ENCODE assay signal across 1 cellular context in genomic region chr6:131652472-131652871, GRCh38.
TF ChIP-seq lines count a peak whose summit lies in the region.

No MANE protein-coding gene starts in this region.

TF ChIP-seq in H1, 55 proteins besides CTCF, POLR2A, EP300 and RAD21:
- no peak for TF ChIP-seq SP1 (IDR thresholded peaks at IDR 0.05; ENCODE audit: low read depth, low read length)
- no peak for TF ChIP-seq SIRT6 (IDR thresholded peaks at IDR 0.05; ENCODE audit: low read length)
- no peak for TF ChIP-seq TCF12 (IDR thresholded peaks at IDR 0.05; ENCODE audit: low read depth, low read length)
- no peak for TF ChIP-seq GTF2F1 (IDR thresholded peaks at IDR 0.05; ENCODE audit: borderline replicate concordance, low read depth, low read length)
- TF ChIP-seq CTBP2 (IDR thresholded peaks at IDR 0.05; ENCODE audit: borderline replicate concordance, insufficient read depth, insufficient read length, low read length) = no peak
TF ChIP-seq in H1: peak in this region for 0.
